Comparison of ENCODE assay signal across 36 cellular contexts in the genomic region with DNA sequence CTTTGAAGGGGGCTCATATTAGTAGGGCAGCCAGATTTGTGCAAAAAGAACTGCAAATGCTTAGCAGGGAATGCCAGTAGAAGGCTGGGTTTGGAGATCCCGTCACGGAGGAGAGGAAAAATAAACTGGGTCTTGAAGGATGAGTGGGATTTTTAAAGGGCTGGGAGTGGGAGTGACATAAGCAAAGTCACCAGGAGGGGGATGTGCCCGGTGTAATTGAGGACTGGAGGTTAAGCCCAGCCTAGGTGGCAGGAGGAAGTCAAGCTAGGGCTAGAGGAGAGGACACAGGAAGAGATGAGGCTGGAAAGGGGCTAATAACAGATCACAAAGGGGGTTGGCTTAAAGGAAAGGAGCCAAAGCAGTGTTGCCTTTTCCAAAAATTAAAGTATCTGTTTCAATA. TPM values are rescaled to one million over a fixed set of nuclear protein-coding genes. Genes with fewer than 3 reads are reported as not detected.
"Had no signal": no experiment of that assay in that cellular context is flagged by ENCODE, and none has a peak within 500 bp of the region (broad histone marks: within the 10 kb centered on the region; RNA-seq: fewer than 3 reads in every experiment).

No MANE protein-coding gene starts in this region.

- H3K27me3 ChIP-seq: MG63 had no signal

- H3K9me3 ChIP-seq: MG63 had no signal

- DNase-seq: Kasumi-1, MG63, MM.1S, MV-4-11, NCI-H1048, NCI-H1092, NCI-H1092 treated with DMSO at 0.1 percent for 48 hours, NCI-H1105, NCI-H1105 treated with DMSO at 0.1 percent for 48 hours, NCI-H1417, NCI-H1417 treated with DMSO at 0.1 percent for 48 hours, NCI-H1436, NCI-H1436 treated with DMSO at 0.1 percent for 48 hours, NCI-H146, NCI-H1694, NCI-H1694 treated with DMSO at 0.1 percent for 48 hours, NCI-H187, NCI-H187 treated with DMSO at 0.1 percent for 48 hours, NCI-H1930, NCI-H2029, NCI-H2029 treated with DMSO at 0.1 percent for 48 hours, NCI-H2081, NCI-H2081 treated with DMSO at 0.1 percent for 48 hours, NCI-H2107, NCI-H2171, NCI-H2171 treated with DMSO at 0.1 percent for 48 hours, NCI-H2227 treated with DMSO at 0.1 percent for 48 hours, NCI-H226, NCI-H345, NCI-H446, NCI-H446 treated with DMSO at 0.1 percent for 48 hours, NCI-H510A, NCI-H510A treated with DMSO at 0.1 percent for 48 hours, NCI-H524 had no signal

- H3K36me3 ChIP-seq: MG63 had no signal

- H3K4me3 ChIP-seq: MG63 had no signal

RNA-seq across cellular contexts. Expression of a gene that starts 26.4 kb away (rescaled TPM):
- total RNA-seq: M059J, NCI-H460 had no signal
